In genomic region chr18:48131042-48131441, GRCh38 we compare ENCODE assay signal across 31 cellular contexts.
"Had no signal": no experiment of that assay in that cellular context is flagged by ENCODE, and none has a peak within 500 bp of the region (broad histone marks: within the 10 kb centered on the region; RNA-seq: fewer than 3 reads in every experiment).

No MANE protein-coding gene starts in this region.

- H3K9me3 ChIP-seq: adrenal gland, body of pancreas, esophagus muscularis mucosa, gastroesophageal sphincter had no signal

- H3K36me3 ChIP-seq: adrenal gland, esophagus muscularis mucosa, gastroesophageal sphincter, WERI-Rb-1 had no signal

- H3K9me3 Mint-ChIP-seq: activated B cell treated with CpG ODN at 0.5 μM for 24 hours; activated CD8-positive, alpha-beta T cell treated with anti-CD3 and anti-CD28 coated beads for 36 hours; activated T-cell treated with anti-CD3 and anti-CD28 coated beads, Interleukin-2, amount 50 U/mL, for 4 hours; activated T-helper 17 cell treated with anti-CD3 and anti-CD28 coated beads, Interleukin-2, amount 50 U/mL, for 72 hours; effector memory CD8-positive, alpha-beta T cell; T-helper 2 cell treated with Interferon-gamma antibody and Interleukin-4, amounts not matched to agents 5 μg/mL and 100 μg/mL, for 36 hours had no signal

- H3K4me1 Mint-ChIP-seq: activated B cell treated with CpG ODN at 0.5 μM for 24 hours had no signal

- DNase-seq: activated B cell treated with CpG ODN at 0.5 μM for 24 hours; activated CD4-positive, alpha-beta T cell treated with anti-CD3 and anti-CD28 coated beads for 48 hours; activated CD4-positive, alpha-beta T cell treated with anti-CD3 and anti-CD28 coated beads, Interleukin-2, amount 50 U/mL, for 1 hour; activated CD4-positive, alpha-beta T cell treated with anti-CD3 and anti-CD28 coated beads, Interleukin-2, amount 50 U/mL, for 48 hours; activated CD8-positive, alpha-beta memory T cell treated with anti-CD3 and anti-CD28 coated beads for 24 hours; activated CD8-positive, alpha-beta T cell treated with anti-CD3 and anti-CD28 coated beads for 36 hours; activated gamma-delta T cell; activated naive CD4-positive, alpha-beta T cell; activated naive CD4-positive, alpha-beta T cell treated with anti-CD3 and anti-CD28 coated beads, Interleukin-2, amount 50 U/mL, for 16 hours; activated T-cell treated with anti-CD3 and anti-CD28 coated beads, Interleukin-2, amount 50 U/mL, for 4 hours; adrenal gland; amygdala; aorta; body of pancreas; caudate nucleus; cortex of kidney; dermis blood vessel endothelial cell; effector CD4-positive, alpha-beta T cell; effector memory CD8-positive, alpha-beta T cell; erythroblast; foreskin melanocyte; T-helper 1 cell; T-helper 17 cell; T1000; WERI-Rb-1 had no signal

- H3K36me3 Mint-ChIP-seq: activated naive CD8-positive, alpha-beta T cell had no signal

- ATAC-seq: activated CD4-positive, CD25-positive, alpha-beta regulatory T cell treated with anti-CD3 and anti-CD28 coated beads, Interleukin-2, amount 50 U/mL, for 24 hours; activated CD8-positive, alpha-beta T cell treated with anti-CD3 and anti-CD28 coated beads for 36 hours; activated T-cell treated with anti-CD3 and anti-CD28 coated beads, Interleukin-2, amount 50 U/mL, for 4 hours; activated T-helper 17 cell treated with anti-CD3 and anti-CD28 coated beads, Interleukin-2, amount 50 U/mL, for 72 hours; body of pancreas; effector memory CD8-positive, alpha-beta T cell; gastroesophageal sphincter; T-helper 17 cell had no signal

- H3K4me3 ChIP-seq: adrenal gland, body of pancreas, esophagus muscularis mucosa, gastroesophageal sphincter had no signal

- H3K27ac Mint-ChIP-seq: activated B cell treated with CpG ODN at 0.5 μM for 24 hours; activated CD8-positive, alpha-beta T cell treated with anti-CD3 and anti-CD28 coated beads for 36 hours; activated naive CD8-positive, alpha-beta T cell; activated T-helper 17 cell treated with anti-CD3 and anti-CD28 coated beads, Interleukin-2, amount 50 U/mL, for 72 hours; effector memory CD8-positive, alpha-beta T cell; T-helper 17 cell; T-helper 2 cell treated with Interferon-gamma antibody and Interleukin-4, amounts not matched to agents 5 μg/mL and 100 μg/mL, for 36 hours had no signal

- H3K27me3 ChIP-seq: adrenal gland, body of pancreas had no signal

- H3K4me3 Mint-ChIP-seq: activated B cell treated with CpG ODN at 0.5 μM for 24 hours; activated CD8-positive, alpha-beta T cell treated with anti-CD3 and anti-CD28 coated beads for 36 hours; activated naive CD8-positive, alpha-beta T cell; activated T-cell treated with anti-CD3 and anti-CD28 coated beads, Interleukin-2, amount 50 U/mL, for 4 hours; activated T-helper 17 cell treated with anti-CD3 and anti-CD28 coated beads, Interleukin-2, amount 50 U/mL, for 72 hours; effector memory CD8-positive, alpha-beta T cell; T-helper 17 cell; T-helper 2 cell treated with Interferon-gamma antibody and Interleukin-4, amounts not matched to agents 5 μg/mL and 100 μg/mL, for 36 hours had no signal

- H3K27ac ChIP-seq: body of pancreas, esophagus muscularis mucosa, gastroesophageal sphincter, WERI-Rb-1 had no signal
